Comparison of ENCODE assay signal across 8 cellular contexts in genomic region chr2:174072857-174073256, GRCh38.
"Had no signal": no experiment of that assay in that cellular context is flagged by ENCODE, and none has a peak within 500 bp of the region (broad histone marks: within the 10 kb centered on the region; RNA-seq: fewer than 3 reads in every experiment).

No MANE protein-coding gene starts in this region.

- H2AFZ ChIP-seq: GM23338 had no signal

- H3K4me3 Mint-ChIP-seq: GM23338, H9 had no signal

- DNase-seq: H9, HCEC 1CT, IMR-90, KG1 had no signal

- H3K4me3 ChIP-seq: GM23338, K562 had no signal

- H3K9me3 Mint-ChIP-seq: GM23338, H9 had no signal

- H3K27ac Mint-ChIP-seq: GM23338 had no signal

- FAIRE-seq: H1, H54, K562 had no signal

- ATAC-seq: K562 had no signal
